Comparison of ENCODE assay signal across 2 cellular contexts in the genomic region with DNA sequence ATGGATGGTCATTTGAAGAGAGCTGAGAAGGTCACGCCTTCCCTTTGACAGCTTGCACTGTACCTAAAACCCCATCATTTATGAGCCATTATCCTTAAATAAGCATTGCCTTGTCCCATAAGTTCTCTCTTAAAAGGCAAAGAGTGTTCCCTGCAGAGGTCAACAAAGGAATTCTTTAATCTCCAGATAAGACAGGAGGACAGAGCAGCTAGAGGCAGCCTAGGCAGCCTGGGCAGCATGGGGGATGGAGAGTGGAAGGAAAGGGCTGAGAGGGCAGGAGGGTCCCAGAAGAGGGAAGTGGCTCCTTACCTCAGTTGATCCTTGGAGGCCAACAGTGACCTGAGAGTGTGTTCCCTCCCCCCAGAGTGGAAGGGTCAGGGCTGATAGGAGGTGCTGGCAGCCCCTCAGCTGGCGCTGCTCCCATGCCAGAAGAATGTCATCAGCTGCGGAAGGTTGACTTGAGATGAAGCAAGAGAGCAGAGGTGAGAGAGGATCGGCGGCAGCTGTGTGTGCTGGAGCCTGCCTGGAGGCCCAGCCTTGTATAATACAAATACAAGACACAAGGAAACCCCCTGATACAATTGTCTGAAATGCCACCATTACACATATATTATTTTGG.
TF ChIP-seq lines count a peak whose summit lies in the region.

No MANE protein-coding gene starts in this region.

TF ChIP-seq in H1, 55 proteins besides CTCF, POLR2A, EP300 and RAD21:
- TF ChIP-seq PHF8 (conservative IDR thresholded peaks at IDR 0.05; ENCODE audit: low read depth, low read length) (no peak), EZH2 (IDR thresholded peaks at IDR 0.05; ENCODE audit: low read depth, low read length, severe bottlenecking) (no peak), NANOG (IDR thresholded peaks at IDR 0.05; ENCODE audit: insufficient read depth, low read depth, low read length, poor library complexity, severe bottlenecking) (no peak), CBX5 (IDR thresholded peaks at IDR 0.05; ENCODE audit: low read depth, low read length) (no peak), KDM5A (IDR thresholded peaks at IDR 0.05; ENCODE audit: low read length) (no peak), HDAC2 (IDR thresholded peaks at IDR 0.05; ENCODE audit: borderline replicate concordance in 1 of 2, low read depth in 2 of 2, low read length in 2 of 2) (no peak), RXRA (IDR thresholded peaks at IDR 0.05; ENCODE audit: insufficient read depth, low read depth, low read length) (no peak), RBBP5 (IDR thresholded peaks at IDR 0.05; ENCODE audit: borderline replicate concordance, low read depth, low read length) (no peak), TAF1 (IDR thresholded peaks at IDR 0.05; ENCODE audit: low read depth, low read length) (no peak), KDM1A (IDR thresholded peaks at IDR 0.05; ENCODE audit: borderline replicate concordance, low read length) (no peak), EGR1 (IDR thresholded peaks at IDR 0.05; ENCODE audit: borderline replicate concordance, low read depth, low read length) (no peak), TBP (IDR thresholded peaks at IDR 0.05; ENCODE audit: low read depth, low read length) (no peak)
- TF ChIP-seq, protein P1, sequence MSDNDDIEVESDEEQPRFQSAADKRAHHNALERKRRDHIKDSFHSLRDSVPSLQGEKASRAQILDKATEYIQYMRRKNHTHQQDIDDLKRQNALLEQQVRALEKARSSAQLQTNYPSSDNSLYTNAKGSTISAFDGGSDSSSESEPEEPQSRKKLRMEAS (IDR thresholded peaks at IDR 0.05) = no peak
- TF ChIP-seq, protein P2, sequence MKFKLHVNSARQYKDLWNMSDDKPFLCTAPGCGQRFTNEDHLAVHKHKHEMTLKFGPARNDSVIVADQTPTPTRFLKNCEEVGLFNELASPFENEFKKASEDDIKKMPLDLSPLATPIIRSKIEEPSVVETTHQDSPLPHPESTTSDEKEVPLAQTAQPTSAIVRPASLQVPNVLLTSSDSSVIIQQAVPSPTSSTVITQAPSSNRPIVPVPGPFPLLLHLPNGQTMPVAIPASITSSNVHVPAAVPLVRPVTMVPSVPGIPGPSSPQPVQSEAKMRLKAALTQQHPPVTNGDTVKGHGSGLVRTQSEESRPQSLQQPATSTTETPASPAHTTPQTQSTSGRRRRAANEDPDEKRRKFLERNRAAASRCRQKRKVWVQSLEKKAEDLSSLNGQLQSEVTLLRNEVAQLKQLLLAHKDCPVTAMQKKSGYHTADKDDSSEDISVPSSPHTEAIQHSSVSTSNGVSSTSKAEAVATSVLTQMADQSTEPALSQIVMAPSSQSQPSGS (IDR thresholded peaks at IDR 0.05; ENCODE audit: low read length) = no peak
- TF ChIP-seq, protein P3, sequence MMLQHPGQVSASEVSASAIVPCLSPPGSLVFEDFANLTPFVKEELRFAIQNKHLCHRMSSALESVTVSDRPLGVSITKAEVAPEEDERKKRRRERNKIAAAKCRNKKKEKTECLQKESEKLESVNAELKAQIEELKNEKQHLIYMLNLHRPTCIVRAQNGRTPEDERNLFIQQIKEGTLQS (IDR thresholded peaks at IDR 0.05; ENCODE audit: insufficient read depth, low read depth, low read length) = no peak

TF ChIP-seq in HEK293T, 16 proteins besides CTCF, POLR2A, EP300 and RAD21:
- TF ChIP-seq SP1 (IDR thresholded peaks at IDR 0.05) (no peak), FOXM1 (IDR thresholded peaks at IDR 0.05; ENCODE audit: borderline replicate concordance) (no peak)
- TF ChIP-seq, protein P4, sequence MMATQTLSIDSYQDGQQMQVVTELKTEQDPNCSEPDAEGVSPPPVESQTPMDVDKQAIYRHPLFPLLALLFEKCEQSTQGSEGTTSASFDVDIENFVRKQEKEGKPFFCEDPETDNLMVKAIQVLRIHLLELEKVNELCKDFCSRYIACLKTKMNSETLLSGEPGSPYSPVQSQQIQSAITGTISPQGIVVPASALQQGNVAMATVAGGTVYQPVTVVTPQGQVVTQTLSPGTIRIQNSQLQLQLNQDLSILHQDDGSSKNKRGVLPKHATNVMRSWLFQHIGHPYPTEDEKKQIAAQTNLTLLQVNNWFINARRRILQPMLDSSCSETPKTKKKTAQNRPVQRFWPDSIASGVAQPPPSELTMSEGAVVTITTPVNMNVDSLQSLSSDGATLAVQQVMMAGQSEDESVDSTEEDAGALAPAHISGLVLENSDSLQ (IDR thresholded peaks at IDR 0.05) = no peak
